ENCODE assay signal across 9 cellular contexts in the genomic region with DNA sequence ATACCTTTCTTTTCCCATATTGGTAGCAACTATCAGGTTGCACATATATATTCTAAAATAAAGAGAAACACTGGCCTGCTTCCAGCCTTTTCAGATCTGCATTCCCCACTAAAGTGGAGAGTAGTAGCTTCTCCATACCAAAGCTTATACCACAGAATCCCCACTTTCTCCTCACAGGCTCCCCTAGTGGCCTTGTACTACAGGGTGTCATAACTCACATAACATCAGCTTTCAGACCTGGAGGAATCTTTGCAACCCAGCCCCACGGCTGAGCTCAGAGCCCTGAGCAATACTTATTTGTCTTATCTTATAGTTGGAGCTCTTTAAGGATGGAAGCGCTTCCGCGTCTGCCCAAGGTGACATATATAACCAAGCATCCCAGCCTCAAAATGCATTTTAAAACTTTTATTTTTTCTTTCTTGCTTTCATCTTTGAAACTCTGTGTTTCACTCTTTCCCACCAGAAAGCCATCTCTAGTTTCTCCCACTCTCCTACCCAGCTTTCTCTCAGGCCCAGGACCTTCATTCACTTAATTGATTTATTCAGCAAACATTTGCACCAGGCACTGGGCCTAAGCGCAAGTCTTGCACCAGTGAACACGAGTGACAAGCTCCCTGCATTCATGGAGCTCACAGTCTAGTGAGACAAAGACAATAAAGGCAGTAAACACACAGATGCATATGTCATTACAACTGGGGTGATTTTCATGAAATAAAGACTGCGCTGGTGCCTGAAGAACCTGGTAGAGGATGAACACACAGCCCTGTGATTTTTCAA.
DNase-seq lines count a peak whose midpoint lies in the region; ATAC-seq and TF ChIP-seq lines count a peak whose summit lies in the region.
"Had no signal": no experiment of that assay in that cellular context is flagged by ENCODE, and none has a peak within 500 bp of the region (broad histone marks: within the 10 kb centered on the region; RNA-seq: fewer than 3 reads in every experiment).

No MANE protein-coding gene starts in this region.

- H3K4me1 Mint-ChIP-seq in neural progenitor cell: peaks cover 14% of the 10 kb centered on the region
- H3K4me1 Mint-ChIP-seq in stimulated activated memory B cell treated with anti-CD40 and anti-IgM and Interleukin-4, amounts not matched to agents 10 μg/mL and 1 μg/mL and 100 μg/mL, for 72 hours: no peaks in the 10 kb centered on the region

- H3F3A ChIP-seq in neural progenitor cell (ENCODE audit: low read depth): no peaks in the 10 kb centered on the region

- H3K27ac ChIP-seq in brain microvascular endothelial cell: no peak overlapping the region
- no peak overlapping the region for H3K27ac ChIP-seq in neural progenitor cell
- H3K27ac ChIP-seq in substantia nigra (ENCODE audit: low read depth, low read length, poor library complexity, severe bottlenecking): no peak overlapping the region

- H3K36me3 ChIP-seq in MG63: no peaks in the 10 kb centered on the region
- no peaks in the 10 kb centered on the region for H3K36me3 ChIP-seq in brain microvascular endothelial cell (replicated peaks)
- no peaks in the 10 kb centered on the region for H3K36me3 ChIP-seq in neural progenitor cell

- no peaks in the 10 kb centered on the region for H3K36me3 Mint-ChIP-seq in neural progenitor cell
- no peaks in the 10 kb centered on the region for H3K36me3 Mint-ChIP-seq in stimulated activated memory B cell treated with anti-CD40 and anti-IgM and Interleukin-4, amounts not matched to agents 10 μg/mL and 1 μg/mL and 100 μg/mL, for 72 hours

- peaks cover 2% of the 10 kb centered on the region for H3K27me3 Mint-ChIP-seq in neural progenitor cell (ENCODE audit: insufficient read depth, low read depth)
- H3K27me3 Mint-ChIP-seq in stimulated activated memory B cell treated with anti-CD40 and anti-IgM and Interleukin-4, amounts not matched to agents 10 μg/mL and 1 μg/mL and 100 μg/mL, for 72 hours: no peaks in the 10 kb centered on the region

- H2AFZ ChIP-seq in neural progenitor cell (replicated peaks): peak overlapping the region; percentile 47

- TF ChIP-seq CTCF in brain microvascular endothelial cell (IDR thresholded peaks at IDR 0.05; ENCODE audit: low read depth, low read length, missing control alignments): peak; percentile 75
- peak; percentile 61 for TF ChIP-seq CTCF in neural progenitor cell (IDR thresholded peaks at IDR 0.05)

- H3K9me3 Mint-ChIP-seq in neural progenitor cell: no peaks in the 10 kb centered on the region
- H3K9me3 Mint-ChIP-seq in stimulated activated memory B cell treated with anti-CD40 and anti-IgM and Interleukin-4, amounts not matched to agents 10 μg/mL and 1 μg/mL and 100 μg/mL, for 72 hours: no peaks in the 10 kb centered on the region
- H3K9me3 Mint-ChIP-seq: activated naive CD4-positive, alpha-beta T cell treated with anti-CD3 and anti-CD28 coated beads for 36 hours had no signal

- in situ Hi-C loops in brain microvascular endothelial cell (cut with HindIII; ENCODE audit: low pct_ligation_motif_present, low sequenced_read_pairs): no loop called here

- H3K4me3 ChIP-seq in MG63: no peak overlapping the region
- H3K4me3 ChIP-seq in brain microvascular endothelial cell (ENCODE audit: low read depth, low read length): no peak overlapping the region
- no peak overlapping the region for H3K4me3 ChIP-seq in neural progenitor cell

- H4K20me1 ChIP-seq in neural progenitor cell (ENCODE audit: low read depth): no peaks in the 10 kb centered on the region

- no peak overlapping the region for H3K9ac ChIP-seq in neural progenitor cell

- no peaks in the 10 kb centered on the region for H3K79me2 ChIP-seq in neural progenitor cell (ENCODE audit: low read depth)

- H3K4me1 ChIP-seq in neural progenitor cell: no peaks in the 10 kb centered on the region

- H3K27me3 ChIP-seq in MG63 (no peaks in the 10 kb centered on the region; the same call in none of the 2 replicates), brain microvascular endothelial cell (replicated peaks) (no peaks in the 10 kb centered on the region), neural progenitor cell (no peaks in the 10 kb centered on the region)

- H3K27ac Mint-ChIP-seq in neural progenitor cell: no peak overlapping the region
- H3K27ac Mint-ChIP-seq in stimulated activated memory B cell treated with anti-CD40 and anti-IgM and Interleukin-4, amounts not matched to agents 10 μg/mL and 1 μg/mL and 100 μg/mL, for 72 hours: no peak overlapping the region
- H3K27ac Mint-ChIP-seq: activated naive CD4-positive, alpha-beta T cell treated with anti-CD3 and anti-CD28 coated beads for 36 hours had no signal

- no peaks in the 10 kb centered on the region for H3K9me3 ChIP-seq in MG63
- H3K9me3 ChIP-seq in neural progenitor cell (ENCODE audit: low read depth): no peaks in the 10 kb centered on the region

- DNase-seq in DMS153 (lab: John Stamatoyannopoulos, UW) (peak; percentile 6), DMS153 treated with DMSO at 0.1 percent for 48 hours (lab: John Stamatoyannopoulos, UW; ENCODE audit: unreplicated experiment) (no peak), MG63 (peak; percentile 11), brain microvascular endothelial cell (peak; percentile 51), neural progenitor cell (ENCODE audit: low spot score) (peak; percentile 57), substantia nigra (lab: John Stamatoyannopoulos, UW) (no peak), T1000 (lab: John Stamatoyannopoulos, UW) (no peak)
- DNase-seq: activated naive CD4-positive, alpha-beta T cell treated with anti-CD3 and anti-CD28 coated beads for 36 hours had no signal

- H3K4me3 Mint-ChIP-seq in neural progenitor cell: no peak overlapping the region
- no peak overlapping the region for H3K4me3 Mint-ChIP-seq in stimulated activated memory B cell treated with anti-CD40 and anti-IgM and Interleukin-4, amounts not matched to agents 10 μg/mL and 1 μg/mL and 100 μg/mL, for 72 hours
- H3K4me3 Mint-ChIP-seq: activated naive CD4-positive, alpha-beta T cell treated with anti-CD3 and anti-CD28 coated beads for 36 hours had no signal

- no peak for ATAC-seq in stimulated activated memory B cell treated with anti-CD40 and anti-IgM and Interleukin-4, amounts not matched to agents 10 μg/mL and 1 μg/mL and 100 μg/mL, for 72 hours

- H3K4me2 ChIP-seq in neural progenitor cell: no peak overlapping the region

Comparison
In these comparisons a context has a peak if more than half of its experiments do, and no peak if none do; other contexts are left out.
1. DNase-seq: peak in DMS153 (single experiment), MG63 (single experiment), brain microvascular endothelial cell (single experiment) and neural progenitor cell (single experiment); none in DMS153 treated with DMSO at 0.1 percent for 48 hours (single experiment), substantia nigra (0 of 49) and T1000 (single experiment).